Comparison of ENCODE assay signal across 1 cellular context in the genomic region with DNA sequence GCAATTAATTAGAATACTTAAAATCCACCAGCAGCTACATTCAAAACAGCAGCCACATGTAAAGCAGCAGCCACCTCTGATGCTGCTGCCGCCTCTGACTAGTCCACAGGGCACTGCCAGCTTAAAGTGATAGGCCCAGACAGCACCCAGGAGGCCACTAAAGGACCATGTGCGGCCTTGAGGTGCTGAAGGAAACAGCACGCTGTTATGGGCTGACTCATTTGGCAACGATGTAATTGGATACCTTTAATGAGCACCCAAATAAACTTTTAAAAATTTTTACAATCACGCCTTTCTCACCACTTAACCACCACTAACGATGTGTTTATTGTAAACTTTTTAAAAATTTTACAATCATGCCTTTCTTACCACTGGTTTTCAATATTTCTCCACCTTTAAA.
A peak's percentile ranks its signal among the peaks of the same experiment; 100 is the strongest.
TF ChIP-seq lines count a peak whose summit lies in the region.

No MANE protein-coding gene starts in this region.

TF ChIP-seq in HEK293, 187 proteins besides CTCF, POLR2A, EP300 and RAD21 (continued from another document and continues in another):
- TF ChIP-seq, protein P1, sequence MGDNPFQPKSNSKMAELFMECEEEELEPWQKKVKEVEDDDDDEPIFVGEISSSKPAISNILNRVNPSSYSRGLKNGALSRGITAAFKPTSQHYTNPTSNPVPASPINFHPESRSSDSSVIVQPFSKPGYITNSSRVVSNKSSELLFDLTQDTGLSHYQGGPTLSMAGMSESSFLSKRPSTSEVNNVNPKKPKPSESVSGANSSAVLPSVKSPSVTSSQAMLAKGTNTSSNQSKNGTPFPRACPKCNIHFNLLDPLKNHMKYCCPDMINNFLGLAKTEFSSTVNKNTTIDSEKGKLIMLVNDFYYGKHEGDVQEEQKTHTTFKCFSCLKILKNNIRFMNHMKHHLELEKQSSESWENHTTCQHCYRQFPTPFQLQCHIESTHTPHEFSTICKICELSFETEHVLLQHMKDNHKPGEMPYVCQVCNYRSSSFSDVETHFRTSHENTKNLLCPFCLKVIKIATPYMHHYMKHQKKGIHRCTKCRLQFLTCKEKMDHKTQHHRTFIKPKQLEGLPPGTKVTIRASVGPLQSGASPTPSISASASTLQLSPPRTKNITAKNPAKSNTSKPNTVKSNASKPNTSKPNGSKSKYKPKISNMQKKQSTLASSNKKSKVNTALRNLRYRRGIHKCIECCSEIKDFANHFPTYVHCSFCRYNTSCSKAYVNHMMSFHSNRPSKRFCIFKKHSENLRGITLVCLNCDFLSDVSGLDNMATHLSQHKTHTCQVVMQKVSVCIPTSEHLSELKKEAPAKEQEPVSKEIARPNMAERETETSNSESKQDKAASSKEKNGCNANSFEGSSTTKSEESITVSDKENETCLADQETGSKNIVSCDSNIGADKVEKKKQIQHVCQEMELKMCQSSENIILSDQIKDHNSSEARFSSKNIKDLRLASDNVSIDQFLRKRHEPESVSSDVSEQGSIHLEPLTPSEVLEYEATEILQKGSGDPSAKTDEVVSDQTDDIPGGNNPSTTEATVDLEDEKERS (tag by site-specific recombination; IDR thresholded peaks at IDR 0.05) = no peak
- TF ChIP-seq ZNF10 (tag by site-specific recombination; IDR thresholded peaks at IDR 0.05) = 0 out of 2 replicates have a peak, but pooled peaks have one; percentile 37
- TF ChIP-seq, protein P2, sequence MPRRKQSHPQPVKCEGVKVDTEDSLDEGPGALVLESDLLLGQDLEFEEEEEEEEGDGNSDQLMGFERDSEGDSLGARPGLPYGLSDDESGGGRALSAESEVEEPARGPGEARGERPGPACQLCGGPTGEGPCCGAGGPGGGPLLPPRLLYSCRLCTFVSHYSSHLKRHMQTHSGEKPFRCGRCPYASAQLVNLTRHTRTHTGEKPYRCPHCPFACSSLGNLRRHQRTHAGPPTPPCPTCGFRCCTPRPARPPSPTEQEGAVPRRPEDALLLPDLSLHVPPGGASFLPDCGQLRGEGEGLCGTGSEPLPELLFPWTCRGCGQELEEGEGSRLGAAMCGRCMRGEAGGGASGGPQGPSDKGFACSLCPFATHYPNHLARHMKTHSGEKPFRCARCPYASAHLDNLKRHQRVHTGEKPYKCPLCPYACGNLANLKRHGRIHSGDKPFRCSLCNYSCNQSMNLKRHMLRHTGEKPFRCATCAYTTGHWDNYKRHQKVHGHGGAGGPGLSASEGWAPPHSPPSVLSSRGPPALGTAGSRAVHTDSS (tag by site-specific recombination; IDR thresholded peaks at IDR 0.05) = no peak; the same call in 1 of the 2 replicates
- TF ChIP-seq ZNF629 (tag by site-specific recombination; IDR thresholded peaks at IDR 0.05) = peak; percentile 55; the same call in 1 of the 2 replicates
- no peak for TF ChIP-seq TCF7L2 (IDR thresholded peaks at IDR 0.05; ENCODE audit: borderline replicate concordance, low read depth, low read length)
- no peak for TF ChIP-seq ZNF510 (tag by site-specific recombination; IDR thresholded peaks at IDR 0.05; ENCODE audit: insufficient replicate concordance)
- TF ChIP-seq, protein P3, sequence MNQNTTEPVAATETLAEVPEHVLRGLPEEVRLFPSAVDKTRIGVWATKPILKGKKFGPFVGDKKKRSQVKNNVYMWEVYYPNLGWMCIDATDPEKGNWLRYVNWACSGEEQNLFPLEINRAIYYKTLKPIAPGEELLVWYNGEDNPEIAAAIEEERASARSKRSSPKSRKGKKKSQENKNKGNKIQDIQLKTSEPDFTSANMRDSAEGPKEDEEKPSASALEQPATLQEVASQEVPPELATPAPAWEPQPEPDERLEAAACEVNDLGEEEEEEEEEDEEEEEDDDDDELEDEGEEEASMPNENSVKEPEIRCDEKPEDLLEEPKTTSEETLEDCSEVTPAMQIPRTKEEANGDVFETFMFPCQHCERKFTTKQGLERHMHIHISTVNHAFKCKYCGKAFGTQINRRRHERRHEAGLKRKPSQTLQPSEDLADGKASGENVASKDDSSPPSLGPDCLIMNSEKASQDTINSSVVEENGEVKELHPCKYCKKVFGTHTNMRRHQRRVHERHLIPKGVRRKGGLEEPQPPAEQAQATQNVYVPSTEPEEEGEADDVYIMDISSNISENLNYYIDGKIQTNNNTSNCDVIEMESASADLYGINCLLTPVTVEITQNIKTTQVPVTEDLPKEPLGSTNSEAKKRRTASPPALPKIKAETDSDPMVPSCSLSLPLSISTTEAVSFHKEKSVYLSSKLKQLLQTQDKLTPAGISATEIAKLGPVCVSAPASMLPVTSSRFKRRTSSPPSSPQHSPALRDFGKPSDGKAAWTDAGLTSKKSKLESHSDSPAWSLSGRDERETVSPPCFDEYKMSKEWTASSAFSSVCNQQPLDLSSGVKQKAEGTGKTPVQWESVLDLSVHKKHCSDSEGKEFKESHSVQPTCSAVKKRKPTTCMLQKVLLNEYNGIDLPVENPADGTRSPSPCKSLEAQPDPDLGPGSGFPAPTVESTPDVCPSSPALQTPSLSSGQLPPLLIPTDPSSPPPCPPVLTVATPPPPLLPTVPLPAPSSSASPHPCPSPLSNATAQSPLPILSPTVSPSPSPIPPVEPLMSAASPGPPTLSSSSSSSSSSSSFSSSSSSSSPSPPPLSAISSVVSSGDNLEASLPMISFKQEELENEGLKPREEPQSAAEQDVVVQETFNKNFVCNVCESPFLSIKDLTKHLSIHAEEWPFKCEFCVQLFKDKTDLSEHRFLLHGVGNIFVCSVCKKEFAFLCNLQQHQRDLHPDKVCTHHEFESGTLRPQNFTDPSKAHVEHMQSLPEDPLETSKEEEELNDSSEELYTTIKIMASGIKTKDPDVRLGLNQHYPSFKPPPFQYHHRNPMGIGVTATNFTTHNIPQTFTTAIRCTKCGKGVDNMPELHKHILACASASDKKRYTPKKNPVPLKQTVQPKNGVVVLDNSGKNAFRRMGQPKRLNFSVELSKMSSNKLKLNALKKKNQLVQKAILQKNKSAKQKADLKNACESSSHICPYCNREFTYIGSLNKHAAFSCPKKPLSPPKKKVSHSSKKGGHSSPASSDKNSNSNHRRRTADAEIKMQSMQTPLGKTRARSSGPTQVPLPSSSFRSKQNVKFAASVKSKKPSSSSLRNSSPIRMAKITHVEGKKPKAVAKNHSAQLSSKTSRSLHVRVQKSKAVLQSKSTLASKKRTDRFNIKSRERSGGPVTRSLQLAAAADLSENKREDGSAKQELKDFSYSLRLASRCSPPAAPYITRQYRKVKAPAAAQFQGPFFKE (tag by site-specific recombination; IDR thresholded peaks at IDR 0.05; ENCODE audit: borderline replicate concordance) = no peak
- TF ChIP-seq ZNF155 (tag by site-specific recombination; IDR thresholded peaks at IDR 0.05) = no peak
- TF ChIP-seq, protein P4, sequence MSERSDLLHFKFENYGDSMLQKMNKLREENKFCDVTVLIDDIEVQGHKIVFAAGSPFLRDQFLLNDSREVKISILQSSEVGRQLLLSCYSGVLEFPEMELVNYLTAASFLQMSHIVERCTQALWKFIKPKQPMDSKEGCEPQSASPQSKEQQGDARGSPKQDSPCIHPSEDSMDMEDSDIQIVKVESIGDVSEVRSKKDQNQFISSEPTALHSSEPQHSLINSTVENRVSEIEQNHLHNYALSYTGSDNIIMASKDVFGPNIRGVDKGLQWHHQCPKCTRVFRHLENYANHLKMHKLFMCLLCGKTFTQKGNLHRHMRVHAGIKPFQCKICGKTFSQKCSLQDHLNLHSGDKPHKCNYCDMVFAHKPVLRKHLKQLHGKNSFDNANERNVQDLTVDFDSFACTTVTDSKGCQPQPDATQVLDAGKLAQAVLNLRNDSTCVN (tag by site-specific recombination; optimal IDR thresholded peaks at IDR 0.05) = no peak
- no peak for TF ChIP-seq PRDM1 (tag by site-specific recombination; IDR thresholded peaks at IDR 0.05)
- no peak for TF ChIP-seq ZNF792 (tag by site-specific recombination; IDR thresholded peaks at IDR 0.05)
- TF ChIP-seq SALL2 (tag by site-specific recombination; IDR thresholded peaks at IDR 0.05; ENCODE audit: borderline replicate concordance) = no peak
- TF ChIP-seq, protein P5, sequence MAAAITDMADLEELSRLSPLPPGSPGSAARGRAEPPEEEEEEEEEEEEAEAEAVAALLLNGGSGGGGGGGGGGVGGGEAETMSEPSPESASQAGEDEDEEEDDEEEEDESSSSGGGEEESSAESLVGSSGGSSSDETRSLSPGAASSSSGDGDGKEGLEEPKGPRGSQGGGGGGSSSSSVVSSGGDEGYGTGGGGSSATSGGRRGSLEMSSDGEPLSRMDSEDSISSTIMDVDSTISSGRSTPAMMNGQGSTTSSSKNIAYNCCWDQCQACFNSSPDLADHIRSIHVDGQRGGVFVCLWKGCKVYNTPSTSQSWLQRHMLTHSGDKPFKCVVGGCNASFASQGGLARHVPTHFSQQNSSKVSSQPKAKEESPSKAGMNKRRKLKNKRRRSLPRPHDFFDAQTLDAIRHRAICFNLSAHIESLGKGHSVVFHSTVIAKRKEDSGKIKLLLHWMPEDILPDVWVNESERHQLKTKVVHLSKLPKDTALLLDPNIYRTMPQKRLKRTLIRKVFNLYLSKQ (tag by site-specific recombination; IDR thresholded peaks at IDR 0.05; ENCODE audit: borderline replicate concordance) = no peak
- no peak for TF ChIP-seq ZNF16 (tag by site-specific recombination; IDR thresholded peaks at IDR 0.05; ENCODE audit: low read depth)
- TF ChIP-seq, protein P6, sequence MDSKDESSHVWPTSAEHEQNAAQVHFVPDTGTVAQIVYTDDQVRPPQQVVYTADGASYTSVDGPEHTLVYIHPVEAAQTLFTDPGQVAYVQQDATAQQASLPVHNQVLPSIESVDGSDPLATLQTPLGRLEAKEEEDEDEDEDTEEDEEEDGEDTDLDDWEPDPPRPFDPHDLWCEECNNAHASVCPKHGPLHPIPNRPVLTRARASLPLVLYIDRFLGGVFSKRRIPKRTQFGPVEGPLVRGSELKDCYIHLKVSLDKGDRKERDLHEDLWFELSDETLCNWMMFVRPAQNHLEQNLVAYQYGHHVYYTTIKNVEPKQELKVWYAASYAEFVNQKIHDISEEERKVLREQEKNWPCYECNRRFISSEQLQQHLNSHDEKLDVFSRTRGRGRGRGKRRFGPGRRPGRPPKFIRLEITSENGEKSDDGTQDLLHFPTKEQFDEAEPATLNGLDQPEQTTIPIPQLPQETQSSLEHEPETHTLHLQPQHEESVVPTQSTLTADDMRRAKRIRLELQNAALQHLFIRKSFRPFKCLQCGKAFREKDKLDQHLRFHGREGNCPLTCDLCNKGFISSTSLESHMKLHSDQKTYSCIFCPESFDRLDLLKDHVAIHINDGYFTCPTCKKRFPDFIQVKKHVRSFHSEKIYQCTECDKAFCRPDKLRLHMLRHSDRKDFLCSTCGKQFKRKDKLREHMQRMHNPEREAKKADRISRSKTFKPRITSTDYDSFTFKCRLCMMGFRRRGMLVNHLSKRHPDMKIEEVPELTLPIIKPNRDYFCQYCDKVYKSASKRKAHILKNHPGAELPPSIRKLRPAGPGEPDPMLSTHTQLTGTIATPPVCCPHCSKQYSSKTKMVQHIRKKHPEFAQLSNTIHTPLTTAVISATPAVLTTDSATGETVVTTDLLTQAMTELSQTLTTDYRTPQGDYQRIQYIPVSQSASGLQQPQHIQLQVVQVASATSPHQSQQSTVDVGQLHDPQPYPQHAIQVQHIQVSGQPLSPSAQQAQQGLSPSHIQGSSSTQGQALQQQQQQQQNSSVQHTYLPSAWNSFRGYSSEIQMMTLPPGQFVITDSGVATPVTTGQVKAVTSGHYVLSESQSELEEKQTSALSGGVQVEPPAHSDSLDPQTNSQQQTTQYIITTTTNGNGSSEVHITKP (tag by site-specific recombination; IDR thresholded peaks at IDR 0.05) = peak; percentile 30; the same call in 1 of the 2 replicates
- peak; percentile 73; the same call in 1 of the 2 replicates for TF ChIP-seq HOXD13 (CRISPR knock-in tag; IDR thresholded peaks at IDR 0.05; ENCODE audit: borderline replicate concordance)
- TF ChIP-seq RBAK (tag by site-specific recombination; IDR thresholded peaks at IDR 0.05) = no peak
- no peak for TF ChIP-seq ZNF350 (tag by site-specific recombination; IDR thresholded peaks at IDR 0.05)
- 0 out of 2 replicates have a peak, but pooled peaks have one; percentile 13 for TF ChIP-seq KLF10 (tag by site-specific recombination; IDR thresholded peaks at IDR 0.05)
- TF ChIP-seq KLF8 (tag by site-specific recombination; IDR thresholded peaks at IDR 0.05) = 0 out of 2 replicates have a peak, but pooled peaks have one; percentile 19
- no peak for TF ChIP-seq ZNF248 (tag by site-specific recombination; IDR thresholded peaks at IDR 0.05)
- no peak for TF ChIP-seq EGR2 (tag by site-specific recombination; IDR thresholded peaks at IDR 0.05; ENCODE audit: low read depth)
- TF ChIP-seq ZNF404 (tag by site-specific recombination; IDR thresholded peaks at IDR 0.05) = no peak
- TF ChIP-seq FEZF1 (tag by site-specific recombination; IDR thresholded peaks at IDR 0.05) = peak; percentile 79
- TF ChIP-seq ZBTB8A (tag by site-specific recombination; IDR thresholded peaks at IDR 0.05) = peak; percentile 45; the same call in 1 of the 2 replicates
- no peak for TF ChIP-seq KLF7 (tag by site-specific recombination; IDR thresholded peaks at IDR 0.05; ENCODE audit: borderline replicate concordance)
- TF ChIP-seq, protein P7, sequence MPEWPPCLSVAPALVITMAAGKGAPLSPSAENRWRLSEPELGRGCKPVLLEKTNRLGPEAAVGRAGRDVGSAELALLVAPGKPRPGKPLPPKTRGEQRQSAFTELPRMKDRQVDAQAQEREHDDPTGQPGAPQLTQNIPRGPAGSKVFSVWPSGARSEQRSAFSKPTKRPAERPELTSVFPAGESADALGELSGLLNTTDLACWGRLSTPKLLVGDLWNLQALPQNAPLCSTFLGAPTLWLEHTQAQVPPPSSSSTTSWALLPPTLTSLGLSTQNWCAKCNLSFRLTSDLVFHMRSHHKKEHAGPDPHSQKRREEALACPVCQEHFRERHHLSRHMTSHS (tag by site-specific recombination; IDR thresholded peaks at IDR 0.05) = no peak
- TF ChIP-seq ZSCAN30 (tag by site-specific recombination; IDR thresholded peaks at IDR 0.05) = no peak
- TF ChIP-seq, protein P8, sequence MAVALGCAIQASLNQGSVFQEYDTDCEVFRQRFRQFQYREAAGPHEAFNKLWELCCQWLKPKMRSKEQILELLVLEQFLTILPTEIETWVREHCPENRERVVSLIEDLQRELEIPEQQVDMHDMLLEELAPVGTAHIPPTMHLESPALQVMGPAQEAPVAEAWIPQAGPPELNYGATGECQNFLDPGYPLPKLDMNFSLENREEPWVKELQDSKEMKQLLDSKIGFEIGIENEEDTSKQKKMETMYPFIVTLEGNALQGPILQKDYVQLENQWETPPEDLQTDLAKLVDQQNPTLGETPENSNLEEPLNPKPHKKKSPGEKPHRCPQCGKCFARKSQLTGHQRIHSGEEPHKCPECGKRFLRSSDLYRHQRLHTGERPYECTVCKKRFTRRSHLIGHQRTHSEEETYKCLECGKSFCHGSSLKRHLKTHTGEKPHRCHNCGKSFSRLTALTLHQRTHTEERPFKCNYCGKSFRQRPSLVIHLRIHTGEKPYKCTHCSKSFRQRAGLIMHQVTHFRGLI (tag by site-specific recombination; IDR thresholded peaks at IDR 0.05) = no peak
- TF ChIP-seq, protein P9, sequence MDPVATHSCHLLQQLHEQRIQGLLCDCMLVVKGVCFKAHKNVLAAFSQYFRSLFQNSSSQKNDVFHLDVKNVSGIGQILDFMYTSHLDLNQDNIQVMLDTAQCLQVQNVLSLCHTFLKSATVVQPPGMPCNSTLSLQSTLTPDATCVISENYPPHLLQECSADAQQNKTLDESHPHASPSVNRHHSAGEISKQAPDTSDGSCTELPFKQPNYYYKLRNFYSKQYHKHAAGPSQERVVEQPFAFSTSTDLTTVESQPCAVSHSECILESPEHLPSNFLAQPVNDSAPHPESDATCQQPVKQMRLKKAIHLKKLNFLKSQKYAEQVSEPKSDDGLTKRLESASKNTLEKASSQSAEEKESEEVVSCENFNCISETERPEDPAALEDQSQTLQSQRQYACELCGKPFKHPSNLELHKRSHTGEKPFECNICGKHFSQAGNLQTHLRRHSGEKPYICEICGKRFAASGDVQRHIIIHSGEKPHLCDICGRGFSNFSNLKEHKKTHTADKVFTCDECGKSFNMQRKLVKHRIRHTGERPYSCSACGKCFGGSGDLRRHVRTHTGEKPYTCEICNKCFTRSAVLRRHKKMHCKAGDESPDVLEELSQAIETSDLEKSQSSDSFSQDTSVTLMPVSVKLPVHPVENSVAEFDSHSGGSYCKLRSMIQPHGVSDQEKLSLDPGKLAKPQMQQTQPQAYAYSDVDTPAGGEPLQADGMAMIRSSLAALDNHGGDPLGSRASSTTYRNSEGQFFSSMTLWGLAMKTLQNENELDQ (tag by site-specific recombination; IDR thresholded peaks at IDR 0.05; ENCODE audit: low read depth) = no peak
- no peak for TF ChIP-seq ZNF585B (tag by site-specific recombination; IDR thresholded peaks at IDR 0.05)
